8 cellular contexts compared by ENCODE assay signal in genomic region chr16:2520784-2521577, GRCh38. TPM values are rescaled to one million over a fixed set of nuclear protein-coding genes. Genes with fewer than 3 reads are reported as not detected.
DNase-seq lines count a peak whose midpoint lies in the region; ATAC-seq and TF ChIP-seq lines count a peak whose summit lies in the region.

No MANE protein-coding gene starts in this region.

- H3K79me2 ChIP-seq in HCT116 (ENCODE audit: insufficient read depth, low read length), result peaks cover 67% of the 10 kb centered on the region

- H4K20me1 ChIP-seq in HCT116 (ENCODE audit: insufficient read depth), result peaks cover 5% of the 10 kb centered on the region; the same call in 1 of the 2 replicates

- H3K27me3 ChIP-seq in HCT116 (ENCODE audit: insufficient read depth, low read length), result no peaks in the 10 kb centered on the region
- H3K27me3 ChIP-seq in liver (ENCODE audit: control insufficient read depth in 4 of 4, insufficient read depth in 4 of 4, low read length in 3 of 4), result no peaks in the 10 kb centered on the region

- peak overlapping the region; percentile 67 for H3K4me3 ChIP-seq in AG09309 (ENCODE audit: control insufficient read depth, low read depth, low read length)
- H3K4me3 ChIP-seq in HCT116 (replicated peaks in 1 of 2; ENCODE audit: low read depth in 1 of 2, low read length in 2 of 2), result peak overlapping the region; percentile 77 to 89
- peak overlapping the region; percentile 51 to 67 (median 61) for H3K4me3 ChIP-seq in liver (ENCODE audit: low read depth in 1 of 3, low read length in 3 of 3)

- peak; percentile 71 for ATAC-seq in HCT116
- peak; percentile 76 for ATAC-seq in stimulated activated naive CD8-positive, alpha-beta T cell treated with anti-CD3 and anti-CD28 coated beads, Interleukin-15, amount 100 ng/mL, for 72 hours
- ATAC-seq in GM19324 (IDR thresholded peaks at IDR 0.05; ENCODE audit: low FRiP score, unreplicated experiment), result no peak

- peaks cover 30% of the 10 kb centered on the region for H3K36me3 Mint-ChIP-seq in T-helper 2 cell treated with Interferon-gamma antibody and Interleukin-4, amounts not matched to agents 5 μg/mL and 100 μg/mL, for 36 hours (ENCODE audit: low read depth)

- no peak overlapping the region for H2AFZ ChIP-seq in HCT116 (ENCODE audit: low read depth, low read length, poor library complexity, severe bottlenecking)

- DNase-seq in AG09309 (ENCODE audit: low read depth) (no peak), HCT116 (ENCODE audit: low read depth, low spot score) (no peak), GOT3 (lab: John Stamatoyannopoulos, UW) (no peak)
- DNase-seq in T-helper 2 cell treated with Interferon-gamma antibody and Interleukin-4, amounts not matched to agents 5 μg/mL and 100 μg/mL, for 36 hours (ENCODE audit: low spot score), result no peak
- peak; percentile 88 for DNase-seq in central memory CD4-positive, alpha-beta T cell
- DNase-seq in stimulated activated naive CD8-positive, alpha-beta T cell treated with anti-CD3 and anti-CD28 coated beads, Interleukin-15, amount 100 ng/mL, for 72 hours, result peak in 1 of 2 donors; percentile 57

- WGBS in liver, result 16% methylated on average over 42 of the region's 42 CpGs

- TF ChIP-seq RAD21 in HCT116 (IDR thresholded peaks at IDR 0.05; ENCODE audit: low read depth) (no peak), liver (IDR thresholded peaks at IDR 0.05) (no peak)

- peak overlapping the region; percentile 94 for H3K9ac ChIP-seq in HCT116 (ENCODE audit: low read length)
- H3K9ac ChIP-seq in liver (ENCODE audit: low read depth in 1 of 2, low read length in 2 of 2), result peak overlapping the region in 1 of 2 donors; percentile 7

- intact Hi-C loops in HCT116 (cut with micrococcal nuclease), result no loop called here

- H3K9me2 ChIP-seq in HCT116 (ENCODE audit: insufficient read depth), result no peaks in the 10 kb centered on the region

- peak overlapping the region; percentile 91 for H3K27ac Mint-ChIP-seq in T-helper 2 cell treated with Interferon-gamma antibody and Interleukin-4, amounts not matched to agents 5 μg/mL and 100 μg/mL, for 36 hours
- H3K27ac Mint-ChIP-seq in stimulated activated naive CD8-positive, alpha-beta T cell treated with anti-CD3 and anti-CD28 coated beads, Interleukin-15, amount 100 ng/mL, for 72 hours, result peak overlapping the region; percentile 92 to 96

- H3K36me3 ChIP-seq in HCT116 (ENCODE audit: control insufficient read depth in 1 of 2, insufficient read depth in 2 of 2, low read length in 2 of 2) (peaks cover 9 to 21% of the 10 kb centered on the region in 2 experiments; a peak in 2 of 4 replicates), liver (ENCODE audit: control insufficient read depth in 4 of 4, insufficient read depth in 3 of 4, low read depth in 1 of 4, low read length in 3 of 4) (peaks cover 0 to 2% (median 2%) of the 10 kb centered on the region in 4 donors)

- H3K27me3 Mint-ChIP-seq in T-helper 2 cell treated with Interferon-gamma antibody and Interleukin-4, amounts not matched to agents 5 μg/mL and 100 μg/mL, for 36 hours (ENCODE audit: low read depth), result no peaks in the 10 kb centered on the region
- H3K27me3 Mint-ChIP-seq in stimulated activated naive CD8-positive, alpha-beta T cell treated with anti-CD3 and anti-CD28 coated beads, Interleukin-15, amount 100 ng/mL, for 72 hours, result no peaks in the 10 kb centered on the region

- H3K27ac ChIP-seq in HCT116 (ENCODE audit: low read depth, low read length), result peak overlapping the region; percentile 57
- H3K27ac ChIP-seq in liver (ENCODE audit: low read depth in 1 of 2, low read length in 2 of 2), result no peak overlapping the region

- H3K4me1 ChIP-seq in HCT116 (ENCODE audit: control insufficient read depth in 1 of 2, insufficient read depth in 2 of 2, low read length in 2 of 2) (peaks cover 11 to 36% of the 10 kb centered on the region in 2 experiments), liver (ENCODE audit: control insufficient read depth in 4 of 4, insufficient read depth in 4 of 4, low read length in 3 of 4) (peaks cover 32 to 76% (median 69%) of the 10 kb centered on the region in 4 donors)

- POLR2A ChIA-PET in HCT116 (lab: Charles Lee), result interaction anchor here (1.1 to 1.8 kb wide), 2 partner anchors 12 to 252 kb away, joined by 3 to 6 read pairs; no protein-coding TSS in a partner anchor

- RAD21 ChIA-PET in HCT116 (lab: Charles Lee; ENCODE audit: low non-redundant PET in 1 of 2, low total read pairs in 2 of 2, uncharacterized antibody in 2 of 2, unreplicated experiment in 2 of 2), result no interaction called here

- no peak for TF ChIP-seq CTCF in AG09309 (IDR thresholded peaks at IDR 0.05; ENCODE audit: control insufficient read depth, insufficient read depth, low read depth, low read length, missing control alignments)
- 0 out of 6 replicates have a peak, but pooled peaks of 1 of the 3 experiments have one; percentile 8 for TF ChIP-seq CTCF in HCT116 (IDR thresholded peaks at IDR 0.05 in 2 of 3, conservative IDR thresholded peaks at IDR 0.05 in 1 of 3; ENCODE audit: borderline replicate concordance in 1 of 3, insufficient read depth in 1 of 3, low read depth in 2 of 3, low read length in 2 of 3)
- TF ChIP-seq CTCF in liver (IDR thresholded peaks at IDR 0.05; ENCODE audit: low read depth, low read length, missing input control), result no peak

- peak overlapping the region; percentile 99 for H3K4me2 ChIP-seq in HCT116 (ENCODE audit: low read length)

- CTCF ChIA-PET in HCT116 (lab: Charles Lee), result no interaction called here

- BruUV-seq in HCT116 (replicated peaks; lab: Mats Ljungman, UMichigan), result no TSS peak

- no peaks in the 10 kb centered on the region for H3K9me3 Mint-ChIP-seq in T-helper 2 cell treated with Interferon-gamma antibody and Interleukin-4, amounts not matched to agents 5 μg/mL and 100 μg/mL, for 36 hours
- no peaks in the 10 kb centered on the region for H3K9me3 Mint-ChIP-seq in stimulated activated naive CD8-positive, alpha-beta T cell treated with anti-CD3 and anti-CD28 coated beads, Interleukin-15, amount 100 ng/mL, for 72 hours

- H3K4me1 Mint-ChIP-seq in T-helper 2 cell treated with Interferon-gamma antibody and Interleukin-4, amounts not matched to agents 5 μg/mL and 100 μg/mL, for 36 hours (ENCODE audit: low read depth), result peaks cover 18% of the 10 kb centered on the region
- H3K4me1 Mint-ChIP-seq in stimulated activated naive CD8-positive, alpha-beta T cell treated with anti-CD3 and anti-CD28 coated beads, Interleukin-15, amount 100 ng/mL, for 72 hours, result peaks cover 68% of the 10 kb centered on the region

- TF ChIP-seq POLR2A in HCT116 (IDR thresholded peaks at IDR 0.05; ENCODE audit: borderline replicate concordance, extremely low read depth, insufficient read depth, insufficient read length), result no peak

- no peaks in the 10 kb centered on the region for H3K9me3 ChIP-seq in HCT116 (ENCODE audit: control insufficient read depth in 1 of 2, insufficient read depth in 1 of 2, low read depth in 1 of 2, low read length in 2 of 2)
- no peaks in the 10 kb centered on the region for H3K9me3 ChIP-seq in liver (ENCODE audit: control insufficient read depth in 4 of 4, low read length in 3 of 4)

- peak overlapping the region; percentile 85 for H3K4me3 Mint-ChIP-seq in T-helper 2 cell treated with Interferon-gamma antibody and Interleukin-4, amounts not matched to agents 5 μg/mL and 100 μg/mL, for 36 hours
- H3K4me3 Mint-ChIP-seq in stimulated activated naive CD8-positive, alpha-beta T cell treated with anti-CD3 and anti-CD28 coated beads, Interleukin-15, amount 100 ng/mL, for 72 hours, result peak overlapping the region; percentile 82 to 92

TF ChIP-seq in HCT116, 20 proteins besides CTCF, POLR2A, EP300 and RAD21:
- no peak for TF ChIP-seq MAX (IDR thresholded peaks at IDR 0.05)

TF ChIP-seq in liver, 16 proteins besides CTCF, POLR2A, EP300 and RAD21 (continues in another document):
- TF ChIP-seq ATF3 (IDR thresholded peaks at IDR 0.05), result no peak
- no peak for TF ChIP-seq GABPA (IDR thresholded peaks at IDR 0.05 in 1 of 2, conservative IDR thresholded peaks at IDR 0.05 in 1 of 2)
- TF ChIP-seq ZBTB33 (IDR thresholded peaks at IDR 0.05), result no peak
- TF ChIP-seq MAX (IDR thresholded peaks at IDR 0.05), result no peak
- TF ChIP-seq RXRA (IDR thresholded peaks at IDR 0.05), result no peak
- no peak for TF ChIP-seq HNF4G (IDR thresholded peaks at IDR 0.05)
- TF ChIP-seq SP1 (IDR thresholded peaks at IDR 0.05), result no peak

RNA-seq across cellular contexts. Expression of gene AMDHD2, which starts 0.8 kb away (rescaled TPM):
- 42.9 TPM for total RNA-seq in HCT116 (2021; ENCODE audit: unreplicated experiment)
- polyA plus RNA-seq in HCT116 (2012), result 12.6 and 16.4 TPM in 2 replicates
- total RNA-seq in liver, result 10 to 100 TPM; 20.9 to 25.3 TPM
- polyA plus RNA-seq in liver, result 10 to 100 TPM in 1 of 2 donors, 1 to 10 TPM in 1; 7.5 to 10.4 TPM

RNA-seq across cellular contexts. Expression of gene ATP6V0C, which starts 7.2 kb away (rescaled TPM):
- 187 TPM for total RNA-seq in HCT116 (2021; ENCODE audit: unreplicated experiment)
- polyA plus RNA-seq in HCT116 (2012), result 186 and 193 TPM in 2 replicates
- total RNA-seq in liver, result 10 to 100 TPM; 17.6 to 27.3 TPM
- 100 to 1,000 TPM in 1 of 2 donors, 10 to 100 TPM in 1; 93.8 to 132 TPM for polyA plus RNA-seq in liver

RNA-seq across cellular contexts. Expression of gene CEMP1, which starts 10.2 kb away (rescaled TPM):
- total RNA-seq in HCT116 (2021; ENCODE audit: unreplicated experiment) (0.32 TPM), liver (under 1 TPM; 0.17 to 0.23 TPM)
- polyA plus RNA-seq in HCT116 (2012), result 2.0 and 3.8 TPM in 2 replicates
- polyA plus RNA-seq in liver, result 1 to 10 TPM in 1 of 2 donors, under 1 TPM in 1; 0.06 to 1.6 TPM

RNA-seq across cellular contexts. Expression of gene PDPK1, which starts 16.8 kb away (rescaled TPM):
- total RNA-seq in HCT116 (2021; ENCODE audit: unreplicated experiment) (36.1 TPM), liver (10 to 100 TPM; 20.5 to 28.1 TPM)
- polyA plus RNA-seq in HCT116 (2012), result 12.3 and 20.8 TPM in 2 replicates
- 10 to 100 TPM; 12.1 to 16.0 TPM for polyA plus RNA-seq in liver

RNA-seq across cellular contexts. Expression of gene TBC1D24, which starts 46.1 kb away (rescaled TPM):
- total RNA-seq in HCT116 (2021; ENCODE audit: unreplicated experiment) (24.6 TPM), liver (10 to 100 TPM; 14.6 to 22.3 TPM)
- 8.2 and 8.4 TPM in 2 replicates for polyA plus RNA-seq in HCT116 (2012)
- polyA plus RNA-seq in liver, result 1 to 10 TPM; 8.4 TPM
